8 cellular contexts compared by ENCODE assay signal in genomic region chr1:221741364-221741970, GRCh38. TPM values are rescaled to one million over a fixed set of nuclear protein-coding genes. Genes with fewer than 3 reads are reported as not detected.
A peak's percentile ranks its signal among the peaks of the same experiment; 100 is the strongest.
DNase-seq lines count a peak whose midpoint lies in the region; ATAC-seq, FAIRE-seq and TF ChIP-seq lines count a peak whose summit lies in the region.

No MANE protein-coding gene starts in this region.

- H2BK120ac ChIP-seq in H1 (replicated peaks; ENCODE audit: low read depth, low read length), result no peak overlapping the region

- peaks cover 52% of the 10 kb centered on the region for H3K79me2 ChIP-seq in GM23248 (ENCODE audit: insufficient read depth)
- H3K79me2 ChIP-seq in H1 (ENCODE audit: control insufficient read depth in 1 of 2, insufficient read depth in 2 of 2, low read length in 2 of 2), result no peaks in the 10 kb centered on the region

- H3K27ac ChIP-seq in GM23248, result peak overlapping the region; percentile 76
- peak overlapping the region; percentile 61 for H3K27ac ChIP-seq in SJCRH30
- H3K27ac ChIP-seq in H1 (ENCODE audit: low read depth, low read length), result no peak overlapping the region
- peak overlapping the region in 1 of 2 donors; percentile 93 for H3K27ac ChIP-seq in aorta (ENCODE audit: low read depth in 1 of 2, low read length in 2 of 2)

- DNase-seq in COR-L47 (lab: John Stamatoyannopoulos, UW) (peak; percentile 27), GM23248 (peak; percentile 69), SJCRH30 (peak; percentile 32 to 52), H1 (ENCODE audit: low read depth in 1 of 2, low spot score in 2 of 2) (no peak), mucosa of gallbladder (ENCODE audit: low spot score) (peak; percentile 27), aorta (peak in 1 of 2 donors; percentile 69), NCI-H2196 treated with DMSO at 0.1 percent for 48 hours (lab: John Stamatoyannopoulos, UW; ENCODE audit: unreplicated experiment) (no peak)

- intact Hi-C loops in aorta (cut with DNase I), result loop anchor here in 1 of 2 donors (10.0 kb wide), 1 partner anchor 253 kb away; no protein-coding TSS in a partner anchor

- H3K4ac ChIP-seq in H1 (replicated peaks; ENCODE audit: insufficient read length, low read depth, low read length), result no peak overlapping the region

- H3K79me1 ChIP-seq in H1 (ENCODE audit: low read depth, low read length), result no peaks in the 10 kb centered on the region

- CTCF ChIA-PET in H1 (lab: Charles Lee; ENCODE audit: partially characterized antibody), result interaction anchor here (0.6 to 1.9 kb wide), 13 partner anchors 17 to 714 kb away, joined by 3 to 6 read pairs (median 3); no protein-coding TSS in a partner anchor

- no peak for FAIRE-seq in H1 (lab: Jason Lieb, UNC)

- H3K56ac ChIP-seq in H1 (replicated peaks; ENCODE audit: insufficient read length, low read depth, low read length), result peak overlapping the region; percentile 25

- TF ChIP-seq EP300 in H1 (IDR thresholded peaks at IDR 0.05; ENCODE audit: borderline replicate concordance in 1 of 2, low read depth in 2 of 2, low read length in 2 of 2), result no peak

- H3K9ac ChIP-seq in GM23248 (peak overlapping the region; percentile 85), H1 (replicated peaks in 1 of 4; ENCODE audit: extremely low read depth in 1 of 4, low read depth in 3 of 4, low read length in 3 of 4) (peak overlapping the region; percentile 9 to 75 (median 44); a peak in 6 of 7 replicates)

- no peak overlapping the region for H2BK20ac ChIP-seq in H1 (ENCODE audit: low read length)

- peak overlapping the region; percentile 51; the same call in 1 of the 2 replicates for H3K18ac ChIP-seq in H1 (ENCODE audit: extremely low read depth, low read length)

- POLR2A ChIA-PET in H1 (lab: Charles Lee; ENCODE audit: partially characterized antibody), result interaction anchor here (0.6 to 3.0 kb wide), 9 partner anchors 9 to 647 kb away, joined by 3 to 13 read pairs (median 4); no protein-coding TSS in a partner anchor

- H3K27me3 ChIP-seq in GM23248 (replicated peaks; ENCODE audit: insufficient read depth) (no peaks in the 10 kb centered on the region), SJCRH30 (no peaks in the 10 kb centered on the region), H1 (replicated peaks in 1 of 4; ENCODE audit: control insufficient read depth in 3 of 4, extremely low read depth in 1 of 4, insufficient read depth in 3 of 4, low read length in 3 of 4) (peaks cover 6 to 27% (median 23%) of the 10 kb centered on the region in 4 experiments), aorta (ENCODE audit: control insufficient read depth in 1 of 2, insufficient read depth in 2 of 2, low read length in 1 of 2) (no peaks in the 10 kb centered on the region)

- no peak overlapping the region for H4K91ac ChIP-seq in H1 (replicated peaks; ENCODE audit: insufficient read length, low read length)

- H3K23ac ChIP-seq in H1 (ENCODE audit: insufficient read length), result no peak overlapping the region

- ATAC-seq in aorta (ENCODE audit: low FRiP score), result peak; percentile 23
- ATAC-seq in HG02759 (IDR thresholded peaks at IDR 0.05; ENCODE audit: unreplicated experiment), result no peak

- no peak overlapping the region for H2BK15ac ChIP-seq in H1 (ENCODE audit: low read length)

- no peak overlapping the region for H3K14ac ChIP-seq in H1 (ENCODE audit: insufficient read length)

- in situ Hi-C loops in GM23248 (cut with MboI), result loop anchor here (10.0 kb wide), 3 partner anchors 123 to 713 kb away; no protein-coding TSS in a partner anchor

- H2AK5ac ChIP-seq in H1 (ENCODE audit: low read depth, low read length), result no peak overlapping the region; the same call in 1 of the 2 replicates

- peaks cover 15% of the 10 kb centered on the region for H3K23me2 ChIP-seq in H1 (ENCODE audit: low read depth, low read length)

- H2BK12ac ChIP-seq in H1 (ENCODE audit: low read depth, low read length), result no peak overlapping the region; the same call in 1 of the 2 replicates

- no peaks in the 10 kb centered on the region for H4K20me1 ChIP-seq in GM23248 (ENCODE audit: insufficient read depth)
- peaks cover 0 to 7% of the 10 kb centered on the region in 2 experiments for H4K20me1 ChIP-seq in H1 (replicated peaks in 1 of 2; ENCODE audit: control insufficient read depth in 1 of 2, insufficient read depth in 2 of 2, low read length in 2 of 2)

- H3K4me1 ChIP-seq in GM23248 (ENCODE audit: insufficient read depth), result peaks cover 14% of the 10 kb centered on the region; the same call in 1 of the 2 replicates
- no peaks in the 10 kb centered on the region for H3K4me1 ChIP-seq in SJCRH30
- peaks cover 5 to 13% (median 8%) of the 10 kb centered on the region in 4 experiments for H3K4me1 ChIP-seq in H1 (replicated peaks in 1 of 4; ENCODE audit: control insufficient read depth in 3 of 4, insufficient read depth in 4 of 4, low read length in 3 of 4)
- no peaks in the 10 kb centered on the region for H3K4me1 ChIP-seq in aorta (ENCODE audit: control insufficient read depth in 1 of 2, insufficient read depth in 2 of 2, low read length in 2 of 2)

- peak overlapping the region; percentile 23; the same call in 1 of the 2 replicates for H4K8ac ChIP-seq in H1 (ENCODE audit: extremely low read depth, insufficient read depth, low read length)

- no peaks in the 10 kb centered on the region for H3K36me3 ChIP-seq in GM23248 (ENCODE audit: low read depth)
- peaks cover 5% of the 10 kb centered on the region; the same call in 1 of the 2 replicates for H3K36me3 ChIP-seq in SJCRH30
- no peaks in the 10 kb centered on the region for H3K36me3 ChIP-seq in H1 (ENCODE audit: control insufficient read depth in 2 of 4, insufficient read depth in 4 of 4, low read length in 3 of 4)
- H3K36me3 ChIP-seq in aorta (ENCODE audit: control insufficient read depth in 1 of 2, insufficient read depth in 2 of 2, low read length in 1 of 2), result no peaks in the 10 kb centered on the region

- H2BK5ac ChIP-seq in H1 (ENCODE audit: low read depth, low read length), result 0 out of 2 replicates have a peak overlapping the region, but pooled peaks have one; percentile 40

- H2AFZ ChIP-seq in GM23248 (peak overlapping the region; percentile 91), H1 (ENCODE audit: low read length) (peak overlapping the region; percentile 86)

- 0 out of 2 replicates have a peak, but pooled peaks cover 7% of the 10 kb centered on the region for H3F3A ChIP-seq in GM23248 (ENCODE audit: insufficient read depth)

- H3K4me2 ChIP-seq in GM23248 (ENCODE audit: unreplicated experiment), result peak overlapping the region; percentile 98
- H3K4me2 ChIP-seq in H1 (ENCODE audit: insufficient read depth in 1 of 2, low read depth in 2 of 2, low read length in 2 of 2), result peak overlapping the region; percentile 91 to 99

- WGBS in GM23248 (ENCODE audit: low coverage in 1 of 2, low lambda C conversion rate in 2 of 2, missing lambda C conversion rate in 2 of 2), 2 experiments, result 1 to 2% methylated on average over 22 of the region's 22 CpGs
- 1% methylated on average over 20 of the region's 22 CpGs; no CpG with 5 or more reads in 1 of the 2 experiments for WGBS in H1 (ENCODE audit: extremely low coverage in 1 of 2, insufficient coverage in 1 of 2, insufficient read length in 1 of 2, insufficient replicate concordance in 2 of 2, low coverage in 1 of 2, low lambda C conversion rate in 2 of 2, missing lambda C conversion rate in 1 of 2), 2 experiments
- 0 to 1% methylated on average over 20 to 22 of the region's 22 CpGs for WGBS in aorta, 2 donors

- no peaks in the 10 kb centered on the region for H3K9me2 ChIP-seq in GM23248 (ENCODE audit: insufficient read depth)

- no peak for TF ChIP-seq RAD21 in H1 (IDR thresholded peaks at IDR 0.05 in 1 of 2, conservative IDR thresholded peaks at IDR 0.05 in 1 of 2; ENCODE audit: low read depth in 2 of 2, low read length in 2 of 2)

- TF ChIP-seq POLR2A in H1 (IDR thresholded peaks at IDR 0.05; ENCODE audit: control extremely low read depth in 1 of 2, low read depth in 2 of 2, low read length in 2 of 2), result no peak; a peak in 1 of 3 replicates

- H4K5ac ChIP-seq in H1 (ENCODE audit: insufficient read length, low read depth, low read length), result no peak overlapping the region

- TF ChIP-seq CTCF in H1 (IDR thresholded peaks at IDR 0.05; ENCODE audit: control extremely low read depth in 1 of 3, insufficient read depth in 1 of 3, low read depth in 1 of 3, low read length in 3 of 3), result no peak

- H3K9me3 ChIP-seq in GM23248 (ENCODE audit: low read depth) (no peaks in the 10 kb centered on the region), SJCRH30 (replicated peaks) (no peaks in the 10 kb centered on the region), H1 (ENCODE audit: insufficient read depth in 2 of 2, low read depth in 1 of 2, low read length in 1 of 2) (no peaks in the 10 kb centered on the region), aorta (ENCODE audit: control insufficient read depth, low read length) (no peaks in the 10 kb centered on the region)

- H3K4me3 ChIP-seq in GM23248, result peak overlapping the region; percentile 94
- H3K4me3 ChIP-seq in SJCRH30, result peak overlapping the region; percentile 72
- peak overlapping the region; percentile 78 to 95 (median 86) for H3K4me3 ChIP-seq in H1 (ENCODE audit: extremely low read depth in 1 of 4, insufficient read depth in 2 of 4, low read depth in 3 of 4, low read length in 4 of 4)
- peak overlapping the region; percentile 77 to 90 for H3K4me3 ChIP-seq in aorta (ENCODE audit: low read length in 2 of 2)

TF ChIP-seq in H1, 55 proteins besides CTCF, POLR2A, EP300 and RAD21:
- TF ChIP-seq SP4 (IDR thresholded peaks at IDR 0.05; ENCODE audit: low read length) (0 out of 2 replicates have a peak, but pooled peaks have one; percentile 27), SIN3A (conservative IDR thresholded peaks at IDR 0.05 in 1 of 2, IDR thresholded peaks at IDR 0.05 in 1 of 2; ENCODE audit: low read depth in 1 of 2, low read length in 2 of 2) (no peak; a peak in 1 of 4 replicates)

RNA-seq across cellular contexts. Expression of gene DUSP10, which starts 0.4 kb away (rescaled TPM):
- total RNA-seq in GM23248 (2014; rRNA removed; shearing (Covaris generic)), result 10.5 and 19.3 TPM in 2 replicates
- polyA plus RNA-seq in GM23248 (2016; fragmentation: Nextera tagmentation; extraction: Ambion mirVana), result 16.2 and 16.4 TPM in 2 replicates
- 11.4 and 12.1 TPM in 2 replicates for total RNA-seq in SJCRH30 (2014; rRNA removed; shearing (Covaris generic))
- 1.2 and 1.5 TPM in 2 replicates for total RNA-seq in H1 (2021; fragmentation: NEBNext Ultra II Directional; extraction: Animal tissue kit (Norgen Biotek cat#: 25700))
- polyA plus RNA-seq in H1 (2011; rRNA removed), result 1.2 and 1.6 TPM in 2 replicates
- 1.6 TPM for polyA plus RNA-seq in H1 (2011; cell fraction: cytosol; rRNA removed)
- 2.2 TPM for polyA plus RNA-seq in H1 (2011; cell fraction: nucleus; rRNA removed)
- polyA plus RNA-seq in H1 (2012, experiment 1 of 2), result 0.59 to 1.1 TPM (median 0.71 TPM) in 4 replicates
- 0.25 TPM for polyA plus RNA-seq in H1 (2012, experiment 2 of 2)
- 0.75 TPM for polyA plus RNA-seq in H1 (2013, experiment 1 of 2)
- 0.92 TPM for polyA plus RNA-seq in H1 (2013, experiment 2 of 2)
- 2.4 and 3.1 TPM in 2 replicates for polyA minus RNA-seq in H1 (2011; rRNA and poly(A)+ RNA removed)
- polyA minus RNA-seq in H1 (2011; cell fraction: cytosol; rRNA and poly(A)+ RNA removed), result 1.5 TPM
- polyA minus RNA-seq in H1 (2011; cell fraction: nucleus; rRNA and poly(A)+ RNA removed), result 4.6 TPM
- total RNA-seq in mucosa of gallbladder, result 9.2 TPM
- 1 to 10 TPM; 4.2 to 5.3 TPM for total RNA-seq in aorta
- polyA plus RNA-seq in aorta, result 1 to 10 TPM in 1 of 2 donors, under 1 TPM in 1; 0.33 to 5.4 TPM

Comparison
In these comparisons a context has a peak if more than half of its experiments do, and no peak if none do; other contexts are left out.
1. DNase-seq: peak in COR-L47 (single experiment), GM23248 (single experiment), SJCRH30 (2 of 2) and mucosa of gallbladder (single experiment); none in H1 (0 of 2) and NCI-H2196 treated with DMSO at 0.1 percent for 48 hours (single experiment).
2. Peak in every context shown above with its lines, with median percentiles within 50 percentile points of each other: H3K4me3 ChIP-seq.